Comparison of ENCODE assay signal across 17 cellular contexts in the genomic region with DNA sequence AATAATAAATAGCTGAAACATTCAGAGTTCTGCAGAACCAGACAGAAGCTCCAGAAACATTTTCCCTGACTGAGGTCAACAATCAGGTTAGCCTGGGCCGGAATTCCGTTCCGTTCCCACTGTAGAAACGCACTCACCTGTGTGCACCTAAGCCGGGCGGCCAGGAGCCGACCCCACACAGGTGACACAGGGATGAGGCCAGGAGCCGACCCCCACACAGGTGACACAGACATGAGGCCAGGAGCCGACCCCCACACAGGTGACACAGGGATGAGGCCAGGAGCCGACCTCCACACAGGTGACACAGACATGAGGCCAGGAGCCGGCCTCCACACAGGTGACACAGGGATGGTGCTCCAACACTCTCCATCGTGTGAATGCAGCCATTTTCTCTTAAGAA. TPM values are rescaled to one million over a fixed set of nuclear protein-coding genes. Genes with fewer than 3 reads are reported as not detected.
A peak's percentile ranks its signal among the peaks of the same experiment; 100 is the strongest.
DNase-seq lines count a peak whose midpoint lies in the region; ATAC-seq, FAIRE-seq and TF ChIP-seq lines count a peak whose summit lies in the region.
"Had no signal": no experiment of that assay in that cellular context is flagged by ENCODE, and none has a peak within 500 bp of the region (broad histone marks: within the 10 kb centered on the region; RNA-seq: fewer than 3 reads in every experiment).

No MANE protein-coding gene starts in this region.

- TF ChIP-seq EP300 in HepG2 (IDR thresholded peaks at IDR 0.05; ENCODE audit: low read depth in 2 of 2, low read length in 2 of 2) (no peak), HepG2 (CRISPR knock-in tag; IDR thresholded peaks at IDR 0.05; ENCODE audit: borderline replicate concordance) (no peak)

- no peak for TF ChIP-seq POLR2A in HepG2 (IDR thresholded peaks at IDR 0.05; ENCODE audit: insufficient read depth in 1 of 2, low read depth in 2 of 2, low read length in 2 of 2)
- TF ChIP-seq POLR2A in right lobe of liver (IDR thresholded peaks at IDR 0.05), result no peak

- H3K4me1 Mint-ChIP-seq in progenitor cell of endocrine pancreas (ENCODE audit: low read depth), result peaks cover 49% of the 10 kb centered on the region
- no peaks in the 10 kb centered on the region for H3K4me1 Mint-ChIP-seq in activated T-cell treated with anti-CD3 and anti-CD28 coated beads, Interleukin-2, amount 50 U/mL, for 4 hours (ENCODE audit: low read depth)
- H3K4me1 Mint-ChIP-seq: activated CD4-positive, alpha-beta T cell treated with anti-CD3 and anti-CD28 coated beads for 36 hours; activated naive CD8-positive, alpha-beta T cell treated with anti-CD3 and anti-CD28 coated beads, Interleukin-2, amount 50 U/mL, for 24 hours; immature natural killer cell; natural killer cell had no signal

- no peak for DNase-seq in HepG2 (ENCODE audit: low spot score)
- no peak for DNase-seq in right lobe of liver
- DNase-seq in fibroblast of lung (ENCODE audit: low read depth in 2 of 2), result no peak
- DNase-seq in progenitor cell of endocrine pancreas (ENCODE audit: low spot score, unreplicated experiment), result no peak
- DNase-seq in activated T-cell treated with anti-CD3 and anti-CD28 coated beads, Interleukin-2, amount 50 U/mL, for 4 hours, result no peak
- no peak for DNase-seq in CD1c-positive myeloid dendritic cell (ENCODE audit: extremely low spot score)
- no peak for DNase-seq in retina
- DNase-seq: activated CD4-positive, alpha-beta T cell treated with anti-CD3 and anti-CD28 coated beads for 36 hours; activated naive CD8-positive, alpha-beta T cell treated with anti-CD3 and anti-CD28 coated beads, Interleukin-2, amount 50 U/mL, for 24 hours; activated T-cell treated with anti-CD3 and anti-CD28 coated beads for 4 hours; dermis blood vessel endothelial cell; immature natural killer cell; natural killer cell; NCI-H1092; NCI-H2227 treated with DMSO at 0.1 percent for 48 hours; stimulated activated CD4-positive, alpha-beta T cell treated with anti-CD3 and anti-CD28 coated beads, Interleukin-12 subunit alpha, Interleukin-12 subunit beta, amount 100 ng/mL, for 4 hours had no signal

- peaks cover 61% of the 10 kb centered on the region for H3K36me3 Mint-ChIP-seq in progenitor cell of endocrine pancreas (ENCODE audit: insufficient read depth)
- H3K36me3 Mint-ChIP-seq in activated T-cell treated with anti-CD3 and anti-CD28 coated beads, Interleukin-2, amount 50 U/mL, for 4 hours (ENCODE audit: insufficient read depth), result no peaks in the 10 kb centered on the region
- H3K36me3 Mint-ChIP-seq: immature natural killer cell, natural killer cell had no signal

- POLR2A ChIA-PET in HepG2 (lab: Yijun Ruan, JAX), result no interaction called here

- H3K79me2 ChIP-seq in HepG2 (ENCODE audit: insufficient read depth, low read length), result peaks cover 100% of the 10 kb centered on the region
- H3K79me2 ChIP-seq in fibroblast of lung (ENCODE audit: control insufficient read depth, insufficient read depth, low read length), result peaks cover 99% of the 10 kb centered on the region

- intact Hi-C loops in HepG2 (cut with micrococcal nuclease; ENCODE audit: unreplicated experiment) (loop anchor here (10.0 kb wide), 1 partner anchor 437 kb away; the partner anchor contains the start of gene F11), right lobe of liver (cut with DNase I) (no loop called here)

- H3K27ac ChIP-seq in HepG2 (ENCODE audit: extremely low read length, insufficient read depth, low read length) (peak overlapping the region; percentile 34), right lobe of liver (no peak overlapping the region), fibroblast of lung (ENCODE audit: insufficient read depth, low read length) (peak overlapping the region; percentile 55)

- H3K4me2 ChIP-seq in HepG2 (ENCODE audit: low read depth, low read length), result peak overlapping the region; percentile 39
- H3K4me2 ChIP-seq in fibroblast of lung (ENCODE audit: extremely low read depth, insufficient read depth, low read length), result peak overlapping the region; percentile 61

- H3K4me3 Mint-ChIP-seq in progenitor cell of endocrine pancreas (ENCODE audit: low read depth), result peak overlapping the region; percentile 10
- H3K4me3 Mint-ChIP-seq in activated T-cell treated with anti-CD3 and anti-CD28 coated beads, Interleukin-2, amount 50 U/mL, for 4 hours, result no peak overlapping the region
- H3K4me3 Mint-ChIP-seq: activated CD4-positive, alpha-beta T cell treated with anti-CD3 and anti-CD28 coated beads for 36 hours; activated naive CD8-positive, alpha-beta T cell treated with anti-CD3 and anti-CD28 coated beads, Interleukin-2, amount 50 U/mL, for 24 hours; immature natural killer cell; natural killer cell had no signal

- no peaks in the 10 kb centered on the region for H3K27me3 Mint-ChIP-seq in progenitor cell of endocrine pancreas
- no peaks in the 10 kb centered on the region for H3K27me3 Mint-ChIP-seq in activated T-cell treated with anti-CD3 and anti-CD28 coated beads, Interleukin-2, amount 50 U/mL, for 4 hours (ENCODE audit: low read depth)
- H3K27me3 Mint-ChIP-seq: activated CD4-positive, alpha-beta T cell treated with anti-CD3 and anti-CD28 coated beads for 36 hours; activated naive CD8-positive, alpha-beta T cell treated with anti-CD3 and anti-CD28 coated beads, Interleukin-2, amount 50 U/mL, for 24 hours had no signal

- peaks cover 7% of the 10 kb centered on the region for H3K9me3 Mint-ChIP-seq in progenitor cell of endocrine pancreas (ENCODE audit: low read depth)
- H3K9me3 Mint-ChIP-seq in activated T-cell treated with anti-CD3 and anti-CD28 coated beads, Interleukin-2, amount 50 U/mL, for 4 hours, result no peaks in the 10 kb centered on the region

- peak overlapping the region; percentile 92 for H3K27ac Mint-ChIP-seq in progenitor cell of endocrine pancreas
- H3K27ac Mint-ChIP-seq: activated CD4-positive, alpha-beta T cell treated with anti-CD3 and anti-CD28 coated beads for 36 hours; activated naive CD8-positive, alpha-beta T cell treated with anti-CD3 and anti-CD28 coated beads, Interleukin-2, amount 50 U/mL, for 24 hours; immature natural killer cell; natural killer cell had no signal

- H2AFZ ChIP-seq in HepG2 (ENCODE audit: low read length), result no peak overlapping the region
- H2AFZ ChIP-seq in fibroblast of lung (ENCODE audit: low read length), result no peak overlapping the region

- CTCF ChIA-PET in HepG2 (lab: Yijun Ruan, JAX; ENCODE audit: low intra/inter-chr PET ratio, low total read pairs), result no interaction called here

- no peak for TF ChIP-seq RAD21 in HepG2 (CRISPR knock-in tag; IDR thresholded peaks at IDR 0.05)

- TF ChIP-seq CTCF in HepG2 (CRISPR knock-in tag; IDR thresholded peaks at IDR 0.05) (no peak), right lobe of liver (IDR thresholded peaks at IDR 0.05) (no peak), fibroblast of lung (conservative IDR thresholded peaks at IDR 0.05 in 1 of 2, IDR thresholded peaks at IDR 0.05 in 1 of 2; ENCODE audit: low read depth in 1 of 2, low read length in 2 of 2) (no peak), progenitor cell of endocrine pancreas (IDR thresholded peaks at IDR 0.05; ENCODE audit: unreplicated experiment) (no peak)

- H3K27me3 ChIP-seq in HepG2 (ENCODE audit: control insufficient read depth in 1 of 2, insufficient read depth in 2 of 2, low read length in 2 of 2), result no peaks in the 10 kb centered on the region
- no peaks in the 10 kb centered on the region for H3K27me3 ChIP-seq in right lobe of liver
- no peaks in the 10 kb centered on the region for H3K27me3 ChIP-seq in fibroblast of lung (ENCODE audit: control insufficient read depth, insufficient read depth, low read length)

- H3K36me3 ChIP-seq in HepG2 (replicated peaks in 1 of 2; ENCODE audit: control insufficient read depth in 1 of 2, insufficient read depth in 2 of 2, low read length in 2 of 2) (peaks cover 24 to 46% of the 10 kb centered on the region in 2 experiments), right lobe of liver (peaks cover 0 to 3% (median 0%) of the 10 kb centered on the region in 4 donors), fibroblast of lung (ENCODE audit: control insufficient read depth, insufficient read depth, low read length) (peaks cover 11% of the 10 kb centered on the region)

- H3K4me1 ChIP-seq in HepG2 (ENCODE audit: insufficient read depth, low read length) (peaks cover 97% of the 10 kb centered on the region), right lobe of liver (no peaks in the 10 kb centered on the region), fibroblast of lung (ENCODE audit: control insufficient read depth, extremely low read depth, insufficient read depth, low read length) (peaks cover 18% of the 10 kb centered on the region)

- ATAC-seq in HepG2 (no peak), right lobe of liver (no peak), GM18502 (IDR thresholded peaks at IDR 0.05; ENCODE audit: poor library complexity, unreplicated experiment) (no peak)
- no peak for ATAC-seq in activated T-cell treated with anti-CD3 and anti-CD28 coated beads, Interleukin-2, amount 50 U/mL, for 4 hours
- ATAC-seq: activated CD4-positive, alpha-beta T cell treated with anti-CD3 and anti-CD28 coated beads for 36 hours; activated naive CD8-positive, alpha-beta T cell treated with anti-CD3 and anti-CD28 coated beads, Interleukin-2, amount 50 U/mL, for 24 hours; natural killer cell had no signal

- FAIRE-seq in HepG2 (lab: Jason Lieb, UNC), result no peak

- H3K4me3 ChIP-seq in HepG2 (replicated peaks in 1 of 3; ENCODE audit: insufficient read depth in 1 of 3, low read depth in 2 of 3, low read length in 3 of 3) (peak overlapping the region in 1 of 3 experiments; percentile 1; a peak in 1 of 6 replicates), right lobe of liver (no peak overlapping the region), fibroblast of lung (replicated peaks in 1 of 4; ENCODE audit: control extremely low read depth in 1 of 4, insufficient read depth in 1 of 4, low read depth in 3 of 4, low read length in 4 of 4) (peak overlapping the region in 3 of 4 experiments; percentile 13 to 34 (median 15))

- in situ Hi-C loops in HepG2 (cut with HindIII; ENCODE audit: extremely low pct_ligation_motif_present, low pct_unique_long_range_greater_than_20kb), result no loop called here

- H3K9ac ChIP-seq in HepG2 (ENCODE audit: insufficient read depth, low read depth, low read length) (peak overlapping the region; percentile 23), fibroblast of lung (ENCODE audit: insufficient read depth, low read length) (peak overlapping the region; percentile 54)

- no TSS peak for BruUV-seq in HepG2 (replicated peaks; lab: Mats Ljungman, UMichigan)

- WGBS in HepG2 (ENCODE audit: low lambda C conversion rate), result 75% methylated on average over 6 of the region's 12 CpGs
- WGBS in right lobe of liver (ENCODE audit: insufficient coverage, low coverage, low lambda C conversion rate, missing lambda C conversion rate), result 84% methylated on average over 3 of the region's 12 CpGs

- H4K20me1 ChIP-seq in HepG2 (ENCODE audit: insufficient read depth, low read length), result peaks cover 76% of the 10 kb centered on the region
- no peaks in the 10 kb centered on the region for H4K20me1 ChIP-seq in fibroblast of lung (ENCODE audit: control insufficient read depth, extremely low read depth, insufficient read depth, low read length)

- H3K9me3 ChIP-seq in HepG2 (ENCODE audit: low read length) (no peaks in the 10 kb centered on the region), right lobe of liver (no peaks in the 10 kb centered on the region), fibroblast of lung (ENCODE audit: control insufficient read depth, insufficient read depth, low read depth, low read length) (no peaks in the 10 kb centered on the region)

RNA-seq across cellular contexts. Expression of gene FAT1, which starts 21.9 kb away (rescaled TPM):
- total RNA-seq in HepG2 (2016; rRNA removed; fragmentation: Illumina TruSeq; extraction: Trizol), result 176 and 185 TPM in 2 replicates
- 74.9 and 87.3 TPM in 2 replicates for total RNA-seq in HepG2 (2016; cell fraction: cytosol; rRNA removed; fragmentation: Illumina TruSeq; extraction: Trizol; ENCODE audit: low read depth)
- 158 and 182 TPM in 2 replicates for total RNA-seq in HepG2 (2016; cell fraction: insoluble cytoplasmic fraction; rRNA removed; fragmentation: Illumina TruSeq; extraction: Trizol)
- total RNA-seq in HepG2 (2016; cell fraction: membrane; rRNA removed; fragmentation: Illumina TruSeq; extraction: Trizol), result 361 and 484 TPM in 2 replicates
- total RNA-seq in HepG2 (2016; cell fraction: nucleus; rRNA removed; fragmentation: Illumina TruSeq; extraction: Trizol), result 203 and 219 TPM in 2 replicates
- 193 and 216 TPM in 2 replicates for polyA plus RNA-seq in HepG2 (2011; rRNA removed)
- polyA plus RNA-seq in HepG2 (2011; cell fraction: cytosol; rRNA removed), result 145 and 153 TPM in 2 replicates
- polyA plus RNA-seq in HepG2 (2011; cell fraction: nucleus; rRNA removed), result 169 and 173 TPM in 2 replicates
- polyA plus RNA-seq in HepG2 (2012), result 84.5 and 103 TPM in 2 replicates
- polyA plus RNA-seq in HepG2 (2016; cell fraction: cytosol; fragmentation: Illumina TruSeq; extraction: Trizol; ENCODE audit: low read depth), result 2.5 and 3.2 TPM in 2 replicates
- polyA plus RNA-seq in HepG2 (2016; cell fraction: insoluble cytoplasmic fraction; fragmentation: Illumina TruSeq; extraction: Trizol; ENCODE audit: low read depth), result 34.1 and 47.0 TPM in 2 replicates
- 7.0 and 7.3 TPM in 2 replicates for polyA plus RNA-seq in HepG2 (2016; cell fraction: membrane; fragmentation: Illumina TruSeq; extraction: Trizol; ENCODE audit: low read depth)
- polyA plus RNA-seq in HepG2 (2016; cell fraction: nucleus; fragmentation: Illumina TruSeq; extraction: Trizol; ENCODE audit: insufficient read depth, low read depth), result 164 and 179 TPM in 2 replicates
- 311 and 1,912 TPM in 2 replicates for polyA minus RNA-seq in HepG2 (2011; rRNA and poly(A)+ RNA removed; ENCODE audit: low replicate concordance)
- 510 and 534 TPM in 2 replicates for polyA minus RNA-seq in HepG2 (2011; cell fraction: cytosol; rRNA and poly(A)+ RNA removed)
- polyA minus RNA-seq in HepG2 (2011; cell fraction: nucleus; rRNA and poly(A)+ RNA removed), result 531 and 554 TPM in 2 replicates
- total RNA-seq in right lobe of liver, result 100 to 1,000 TPM in 2 of 6 experiments, 10 to 100 TPM in 4; 32.9 to 173 (median 69.7) TPM
- 408 and 729 TPM in 2 replicates for total RNA-seq in fibroblast of lung
- polyA plus RNA-seq in fibroblast of lung, result 151 and 188 TPM in 2 replicates
- 109 and 124 TPM in 2 replicates for polyA plus RNA-seq in fibroblast of lung (2012)
- polyA minus RNA-seq in fibroblast of lung (ENCODE audit: low replicate concordance), result 1,250 and 1,562 TPM in 2 replicates
- 263 and 264 TPM in 2 replicates for total RNA-seq in progenitor cell of endocrine pancreas
- under 1 TPM; 0.45 to 0.90 (median 0.73) TPM for total RNA-seq in activated T-cell treated with anti-CD3 and anti-CD28 coated beads, Interleukin-2, amount 50 U/mL, for 4 hours
- total RNA-seq: natural killer cell had no signal
- polyA plus RNA-seq: immature natural killer cell had no signal

Comparison
In these comparisons a context has a peak if more than half of its experiments do, and no peak if none do; other contexts are left out.
1. H3K27ac ChIP-seq: peak in HepG2 (single experiment) and fibroblast of lung (single experiment); none in right lobe of liver (0 of 3).
2. H3K4me3 ChIP-seq: peak in fibroblast of lung (3 of 4); none in right lobe of liver (0 of 3).
3. RNA of gene FAT1, which starts 21.9 kb away (total RNA-seq): 408 to 729 TPM in fibroblast of lung, 263 to 264 TPM in progenitor cell of endocrine pancreas, 74.9 to 484 TPM in HepG2 and 32.9 to 173 TPM in right lobe of liver; 0.45 to 0.90 TPM in activated T-cell treated with anti-CD3 and anti-CD28 coated beads, Interleukin-2, amount 50 U/mL, for 4 hours; every median in the first group is over 10 times any median in the second.